1 cellular context compared by ENCODE assay signal in genomic region chr19:53507523-53508442, GRCh38.
TF ChIP-seq lines count a peak whose summit lies in the region.

No MANE protein-coding gene starts in this region.

TF ChIP-seq in HepG2, 621 proteins besides CTCF, POLR2A, EP300 and RAD21 (continued from another document and continues in another):
- TF ChIP-seq, protein P1, sequence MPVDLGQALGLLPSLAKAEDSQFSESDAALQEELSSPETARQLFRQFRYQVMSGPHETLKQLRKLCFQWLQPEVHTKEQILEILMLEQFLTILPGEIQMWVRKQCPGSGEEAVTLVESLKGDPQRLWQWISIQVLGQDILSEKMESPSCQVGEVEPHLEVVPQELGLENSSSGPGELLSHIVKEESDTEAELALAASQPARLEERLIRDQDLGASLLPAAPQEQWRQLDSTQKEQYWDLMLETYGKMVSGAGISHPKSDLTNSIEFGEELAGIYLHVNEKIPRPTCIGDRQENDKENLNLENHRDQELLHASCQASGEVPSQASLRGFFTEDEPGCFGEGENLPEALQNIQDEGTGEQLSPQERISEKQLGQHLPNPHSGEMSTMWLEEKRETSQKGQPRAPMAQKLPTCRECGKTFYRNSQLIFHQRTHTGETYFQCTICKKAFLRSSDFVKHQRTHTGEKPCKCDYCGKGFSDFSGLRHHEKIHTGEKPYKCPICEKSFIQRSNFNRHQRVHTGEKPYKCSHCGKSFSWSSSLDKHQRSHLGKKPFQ (CRISPR knock-in tag; IDR thresholded peaks at IDR 0.05; ENCODE audit: insufficient replicate concordance), result no peak
- TF ChIP-seq ZNF318 (CRISPR knock-in tag; IDR thresholded peaks at IDR 0.05), result 0 out of 2 replicates have a peak, but pooled peaks have one; percentile 68
- TF ChIP-seq ZNF790 (CRISPR knock-in tag; IDR thresholded peaks at IDR 0.05; ENCODE audit: borderline replicate concordance), result no peak
- TF ChIP-seq ZNF749 (CRISPR knock-in tag; IDR thresholded peaks at IDR 0.05; ENCODE audit: borderline replicate concordance), result 0 out of 2 replicates have a peak, but pooled peaks have one; percentile 35
- TF ChIP-seq, protein P2, sequence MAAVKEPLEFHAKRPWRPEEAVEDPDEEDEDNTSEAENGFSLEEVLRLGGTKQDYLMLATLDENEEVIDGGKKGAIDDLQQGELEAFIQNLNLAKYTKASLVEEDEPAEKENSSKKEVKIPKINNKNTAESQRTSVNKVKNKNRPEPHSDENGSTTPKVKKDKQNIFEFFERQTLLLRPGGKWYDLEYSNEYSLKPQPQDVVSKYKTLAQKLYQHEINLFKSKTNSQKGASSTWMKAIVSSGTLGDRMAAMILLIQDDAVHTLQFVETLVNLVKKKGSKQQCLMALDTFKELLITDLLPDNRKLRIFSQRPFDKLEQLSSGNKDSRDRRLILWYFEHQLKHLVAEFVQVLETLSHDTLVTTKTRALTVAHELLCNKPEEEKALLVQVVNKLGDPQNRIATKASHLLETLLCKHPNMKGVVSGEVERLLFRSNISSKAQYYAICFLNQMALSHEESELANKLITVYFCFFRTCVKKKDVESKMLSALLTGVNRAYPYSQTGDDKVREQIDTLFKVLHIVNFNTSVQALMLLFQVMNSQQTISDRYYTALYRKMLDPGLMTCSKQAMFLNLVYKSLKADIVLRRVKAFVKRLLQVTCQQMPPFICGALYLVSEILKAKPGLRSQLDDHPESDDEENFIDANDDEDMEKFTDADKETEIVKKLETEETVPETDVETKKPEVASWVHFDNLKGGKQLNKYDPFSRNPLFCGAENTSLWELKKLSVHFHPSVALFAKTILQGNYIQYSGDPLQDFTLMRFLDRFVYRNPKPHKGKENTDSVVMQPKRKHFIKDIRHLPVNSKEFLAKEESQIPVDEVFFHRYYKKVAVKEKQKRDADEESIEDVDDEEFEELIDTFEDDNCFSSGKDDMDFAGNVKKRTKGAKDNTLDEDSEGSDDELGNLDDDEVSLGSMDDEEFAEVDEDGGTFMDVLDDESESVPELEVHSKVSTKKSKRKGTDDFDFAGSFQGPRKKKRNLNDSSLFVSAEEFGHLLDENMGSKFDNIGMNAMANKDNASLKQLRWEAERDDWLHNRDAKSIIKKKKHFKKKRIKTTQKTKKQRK (IDR thresholded peaks at IDR 0.05; ENCODE audit: low read length), result no peak
- TF ChIP-seq ZNF34 (CRISPR knock-in tag; IDR thresholded peaks at IDR 0.05; ENCODE audit: borderline replicate concordance), result no peak
- no peak for TF ChIP-seq PAWR (CRISPR knock-in tag; IDR thresholded peaks at IDR 0.05; ENCODE audit: borderline replicate concordance)
- TF ChIP-seq PAX8 (CRISPR knock-in tag; IDR thresholded peaks at IDR 0.05; ENCODE audit: borderline replicate concordance), result no peak
- TF ChIP-seq DRAP1 (CRISPR knock-in tag; IDR thresholded peaks at IDR 0.05), result peak; percentile 68
- TF ChIP-seq ZNF75D (CRISPR knock-in tag; IDR thresholded peaks at IDR 0.05; ENCODE audit: borderline replicate concordance), result no peak
- TF ChIP-seq RBM22 (optimal IDR thresholded peaks at IDR 0.05; ENCODE audit: low read length), result no peak
- peak; percentile 74; the same call in 1 of the 2 replicates for TF ChIP-seq GFI1 (CRISPR knock-in tag; IDR thresholded peaks at IDR 0.05; ENCODE audit: borderline replicate concordance)
- TF ChIP-seq ZNF552 (CRISPR knock-in tag; IDR thresholded peaks at IDR 0.05; ENCODE audit: borderline replicate concordance), result no peak
- no peak for TF ChIP-seq GPN1 (CRISPR knock-in tag; IDR thresholded peaks at IDR 0.05; ENCODE audit: borderline replicate concordance)
- no peak for TF ChIP-seq TAF15 (IDR thresholded peaks at IDR 0.05; ENCODE audit: low read depth, low read length, poor library complexity, severe bottlenecking)
- peak; percentile 89 for TF ChIP-seq NCOA2 (CRISPR knock-in tag; IDR thresholded peaks at IDR 0.05)
- TF ChIP-seq, protein P3, sequence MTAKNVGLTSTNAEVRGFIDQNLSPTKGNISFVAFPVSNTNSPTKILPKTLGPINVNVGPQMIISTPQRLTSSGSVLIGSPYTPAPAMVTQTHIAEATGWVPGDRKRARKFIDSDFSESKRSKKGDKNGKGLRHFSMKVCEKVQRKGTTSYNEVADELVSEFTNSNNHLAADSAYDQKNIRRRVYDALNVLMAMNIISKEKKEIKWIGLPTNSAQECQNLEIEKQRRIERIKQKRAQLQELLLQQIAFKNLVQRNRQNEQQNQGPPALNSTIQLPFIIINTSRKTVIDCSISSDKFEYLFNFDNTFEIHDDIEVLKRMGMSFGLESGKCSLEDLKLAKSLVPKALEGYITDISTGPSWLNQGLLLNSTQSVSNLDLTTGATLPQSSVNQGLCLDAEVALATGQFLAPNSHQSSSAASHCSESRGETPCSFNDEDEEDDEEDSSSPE (CRISPR knock-in tag; IDR thresholded peaks at IDR 0.05), result peak; percentile 43; the same call in 1 of the 2 replicates
- TF ChIP-seq ZNF431 (CRISPR knock-in tag; IDR thresholded peaks at IDR 0.05; ENCODE audit: borderline replicate concordance, low read depth), result no peak
- TF ChIP-seq MTF1 (CRISPR knock-in tag; IDR thresholded peaks at IDR 0.05), result no peak
- 0 out of 2 replicates have a peak, but pooled peaks have one; percentile 21 for TF ChIP-seq ZNF205 (CRISPR knock-in tag; IDR thresholded peaks at IDR 0.05)
- TF ChIP-seq HOXA5 (CRISPR knock-in tag; IDR thresholded peaks at IDR 0.05), result no peak
- TF ChIP-seq, protein P4, sequence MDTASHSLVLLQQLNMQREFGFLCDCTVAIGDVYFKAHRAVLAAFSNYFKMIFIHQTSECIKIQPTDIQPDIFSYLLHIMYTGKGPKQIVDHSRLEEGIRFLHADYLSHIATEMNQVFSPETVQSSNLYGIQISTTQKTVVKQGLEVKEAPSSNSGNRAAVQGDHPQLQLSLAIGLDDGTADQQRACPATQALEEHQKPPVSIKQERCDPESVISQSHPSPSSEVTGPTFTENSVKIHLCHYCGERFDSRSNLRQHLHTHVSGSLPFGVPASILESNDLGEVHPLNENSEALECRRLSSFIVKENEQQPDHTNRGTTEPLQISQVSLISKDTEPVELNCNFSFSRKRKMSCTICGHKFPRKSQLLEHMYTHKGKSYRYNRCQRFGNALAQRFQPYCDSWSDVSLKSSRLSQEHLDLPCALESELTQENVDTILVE (CRISPR knock-in tag; IDR thresholded peaks at IDR 0.05), result no peak
- TF ChIP-seq POLR2AphosphoS2 (IDR thresholded peaks at IDR 0.05; ENCODE audit: low read depth, low read length), result no peak
- TF ChIP-seq, protein P5, sequence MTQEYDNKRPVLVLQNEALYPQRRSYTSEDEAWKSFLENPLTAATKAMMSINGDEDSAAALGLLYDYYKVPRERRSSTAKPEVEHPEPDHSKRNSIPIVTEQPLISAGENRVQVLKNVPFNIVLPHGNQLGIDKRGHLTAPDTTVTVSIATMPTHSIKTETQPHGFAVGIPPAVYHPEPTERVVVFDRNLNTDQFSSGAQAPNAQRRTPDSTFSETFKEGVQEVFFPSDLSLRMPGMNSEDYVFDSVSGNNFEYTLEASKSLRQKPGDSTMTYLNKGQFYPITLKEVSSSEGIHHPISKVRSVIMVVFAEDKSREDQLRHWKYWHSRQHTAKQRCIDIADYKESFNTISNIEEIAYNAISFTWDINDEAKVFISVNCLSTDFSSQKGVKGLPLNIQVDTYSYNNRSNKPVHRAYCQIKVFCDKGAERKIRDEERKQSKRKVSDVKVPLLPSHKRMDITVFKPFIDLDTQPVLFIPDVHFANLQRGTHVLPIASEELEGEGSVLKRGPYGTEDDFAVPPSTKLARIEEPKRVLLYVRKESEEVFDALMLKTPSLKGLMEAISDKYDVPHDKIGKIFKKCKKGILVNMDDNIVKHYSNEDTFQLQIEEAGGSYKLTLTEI (CRISPR knock-in tag; conservative IDR thresholded peaks at IDR 0.05), result no peak
- TF ChIP-seq SOX5 (CRISPR knock-in tag; IDR thresholded peaks at IDR 0.05; ENCODE audit: borderline replicate concordance), result peak; percentile 83
- 0 out of 2 replicates have a peak, but pooled peaks have one; percentile 52 for TF ChIP-seq BRF2 (CRISPR knock-in tag; IDR thresholded peaks at IDR 0.05)
- no peak for TF ChIP-seq ZNF883 (CRISPR knock-in tag; IDR thresholded peaks at IDR 0.05; ENCODE audit: not compliant biosample characterization)
- 0 out of 2 replicates have a peak, but pooled peaks have one; percentile 1 for TF ChIP-seq ZBTB7B (CRISPR knock-in tag; IDR thresholded peaks at IDR 0.05)
- TF ChIP-seq SIX4 (CRISPR knock-in tag; IDR thresholded peaks at IDR 0.05), result peak; percentile 95
- no peak for TF ChIP-seq SRY (CRISPR knock-in tag; IDR thresholded peaks at IDR 0.05)
- TF ChIP-seq MAFG (CRISPR knock-in tag; IDR thresholded peaks at IDR 0.05), result no peak
- TF ChIP-seq HNRNPL (IDR thresholded peaks at IDR 0.05; ENCODE audit: low read depth, low read length), result no peak
- TF ChIP-seq CREM (IDR thresholded peaks at IDR 0.05), result peak; percentile 70; the same call in 1 of the 2 replicates
- TF ChIP-seq CREM (CRISPR knock-in tag; IDR thresholded peaks at IDR 0.05), result no peak
- 0 out of 2 replicates have a peak, but pooled peaks have one; percentile 44 for TF ChIP-seq HHEX (CRISPR knock-in tag; IDR thresholded peaks at IDR 0.05)
- TF ChIP-seq IRF2 (CRISPR knock-in tag; IDR thresholded peaks at IDR 0.05), result peak; percentile 89
- TF ChIP-seq ZNF570 (CRISPR knock-in tag; IDR thresholded peaks at IDR 0.05; ENCODE audit: borderline replicate concordance), result no peak
- TF ChIP-seq FOXA3 (CRISPR knock-in tag; IDR thresholded peaks at IDR 0.05), result peak; percentile 87
- TF ChIP-seq HBP1 (CRISPR knock-in tag; IDR thresholded peaks at IDR 0.05; ENCODE audit: low read depth), result no peak
